12 cellular contexts compared by ENCODE assay signal in the genomic region with DNA sequence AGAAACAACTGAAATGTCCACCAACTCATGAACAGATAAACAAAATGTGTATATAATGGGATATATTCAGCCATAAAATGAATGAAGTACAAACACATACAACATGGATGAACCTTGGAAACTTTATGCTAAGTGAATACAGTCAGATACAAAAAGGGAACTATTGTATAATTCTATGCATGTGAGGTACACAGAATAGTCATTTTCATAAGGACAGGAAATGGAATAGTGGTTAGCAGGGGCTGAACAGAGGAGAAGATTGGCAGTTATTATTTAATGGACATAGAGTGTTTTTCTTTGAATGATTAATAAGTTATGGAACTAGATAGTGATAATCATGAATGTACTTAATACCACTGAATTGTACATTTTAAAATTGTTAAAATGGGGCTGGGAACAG. TPM values are rescaled to one million over a fixed set of nuclear protein-coding genes. Genes with fewer than 3 reads are reported as not detected.
A peak's percentile ranks its signal among the peaks of the same experiment; 100 is the strongest.
DNase-seq lines count a peak whose midpoint lies in the region; ATAC-seq and TF ChIP-seq lines count a peak whose summit lies in the region.
"Had no signal": no experiment of that assay in that cellular context is flagged by ENCODE, and none has a peak within 500 bp of the region (broad histone marks: within the 10 kb centered on the region; RNA-seq: fewer than 3 reads in every experiment).

No MANE protein-coding gene starts in this region.

- DNase-seq in Calu3 (no peak), endodermal cell (no peak), HEK293T (ENCODE audit: extremely low spot score) (no peak), esophagus squamous epithelium (lab: John Stamatoyannopoulos, UW) (no peak), RPMI8226 (no peak)
- DNase-seq: central memory CD4-positive, alpha-beta T cell; stimulated activated CD8-positive, alpha-beta memory T cell treated with anti-CD3 and anti-CD28 coated beads, Interleukin-4, amount 100 ng/mL, for 48 hours had no signal

- H3K4me3 Mint-ChIP-seq in Calu3 (ENCODE audit: low read depth, unreplicated experiment), result peak overlapping the region; percentile 14
- H3K4me3 Mint-ChIP-seq in endodermal cell, result no peak overlapping the region
- H3K4me3 Mint-ChIP-seq: activated naive CD8-positive, alpha-beta T cell had no signal

- H3K36me3 ChIP-seq in endodermal cell (ENCODE audit: control insufficient read depth, insufficient read depth, low read length) (no peaks in the 10 kb centered on the region), esophagus squamous epithelium (no peaks in the 10 kb centered on the region)
- H3K36me3 ChIP-seq: prostate gland had no signal

- no peak for TF ChIP-seq CTCF in Calu3 (IDR thresholded peaks at IDR 0.05; ENCODE audit: unreplicated experiment)
- no peak for TF ChIP-seq CTCF in endodermal cell (conservative IDR thresholded peaks at IDR 0.05)
- no peak for TF ChIP-seq CTCF in esophagus squamous epithelium (IDR thresholded peaks at IDR 0.05)

- no TSS peak for BruUV-seq in Calu3 (replicated peaks; lab: Mats Ljungman, UMichigan)

- ATAC-seq in GM21381 (IDR thresholded peaks at IDR 0.05; ENCODE audit: unreplicated experiment), result peak; percentile 49
- ATAC-seq in HG03457 (IDR thresholded peaks at IDR 0.05; ENCODE audit: unreplicated experiment), result peak; percentile 87
- ATAC-seq in HG02763 (IDR thresholded peaks at IDR 0.05; ENCODE audit: unreplicated experiment), result no peak

- intact Hi-C loops in Calu3 (cut with micrococcal nuclease; ENCODE audit: unreplicated experiment) (no loop called here), esophagus squamous epithelium (cut with DNase I) (no loop called here)

- peak overlapping the region; percentile 28 for H3K27ac Mint-ChIP-seq in Calu3 (ENCODE audit: unreplicated experiment)
- peak overlapping the region; percentile 60 for H3K27ac Mint-ChIP-seq in endodermal cell
- H3K27ac Mint-ChIP-seq: activated naive CD8-positive, alpha-beta T cell had no signal

- no peaks in the 10 kb centered on the region for H3K9me3 ChIP-seq in endodermal cell (ENCODE audit: control insufficient read depth, low read length)
- no peaks in the 10 kb centered on the region for H3K9me3 ChIP-seq in esophagus squamous epithelium
- H3K9me3 ChIP-seq: prostate gland had no signal

- H3K9ac ChIP-seq in endodermal cell (ENCODE audit: extremely low read depth, low read length, poor library complexity, severe bottlenecking), result no peak overlapping the region

- H3K27me3 ChIP-seq in endodermal cell (ENCODE audit: control insufficient read depth, insufficient read depth, low read length, poor library complexity, severe bottlenecking) (no peaks in the 10 kb centered on the region), esophagus squamous epithelium (no peaks in the 10 kb centered on the region)

- CTCF ChIA-PET in Calu3 (lab: Charles Lee) (no interaction called here), HEK293T (lab: Yijun Ruan, JAX) (no interaction called here)

- H3K9me3 Mint-ChIP-seq in Calu3 (ENCODE audit: low read depth, unreplicated experiment), result no peaks in the 10 kb centered on the region
- no peaks in the 10 kb centered on the region for H3K9me3 Mint-ChIP-seq in endodermal cell

- peaks cover 3% of the 10 kb centered on the region for H3K4me1 ChIP-seq in endodermal cell (ENCODE audit: control insufficient read depth, insufficient read depth, low read length)
- H3K4me1 ChIP-seq in esophagus squamous epithelium, result peaks cover 0 to 7% (median 0%) of the 10 kb centered on the region in 3 donors
- H3K4me1 ChIP-seq: prostate gland had no signal

- no peaks in the 10 kb centered on the region for H3K27me3 Mint-ChIP-seq in Calu3 (ENCODE audit: unreplicated experiment)
- no peaks in the 10 kb centered on the region for H3K27me3 Mint-ChIP-seq in endodermal cell (ENCODE audit: insufficient read depth)
- H3K27me3 Mint-ChIP-seq: activated naive CD8-positive, alpha-beta T cell had no signal

- TF ChIP-seq POLR2A in esophagus squamous epithelium (IDR thresholded peaks at IDR 0.05), result no peak

- H3K4me1 Mint-ChIP-seq in Calu3 (ENCODE audit: low read depth, unreplicated experiment) (peaks cover 14% of the 10 kb centered on the region), endodermal cell (peaks cover 19% of the 10 kb centered on the region)

- H3K27ac ChIP-seq in endodermal cell (ENCODE audit: low read depth, low read length), result no peak overlapping the region
- H3K27ac ChIP-seq in esophagus squamous epithelium, result no peak overlapping the region
- H3K27ac ChIP-seq: prostate gland had no signal

- POLR2A ChIA-PET in HEK293T (lab: Yijun Ruan, JAX), result no interaction called here

- H3K36me3 Mint-ChIP-seq in Calu3 (ENCODE audit: insufficient read depth, unreplicated experiment) (no peaks in the 10 kb centered on the region), endodermal cell (ENCODE audit: low read depth) (no peaks in the 10 kb centered on the region)
- H3K36me3 Mint-ChIP-seq: activated naive CD8-positive, alpha-beta T cell had no signal

- H3K4me3 ChIP-seq in endodermal cell (ENCODE audit: low read length) (no peak overlapping the region), esophagus squamous epithelium (no peak overlapping the region)
- H3K4me3 ChIP-seq: prostate gland had no signal

TF ChIP-seq in HEK293T, 16 proteins besides CTCF, POLR2A, EP300 and RAD21:
- TF ChIP-seq NFRKB (IDR thresholded peaks at IDR 0.05) (no peak), TARDBP (IDR thresholded peaks at IDR 0.05) (no peak), FOXM1 (IDR thresholded peaks at IDR 0.05; ENCODE audit: borderline replicate concordance) (no peak), SUZ12 (IDR thresholded peaks at IDR 0.05) (no peak), LEF1 (IDR thresholded peaks at IDR 0.05; ENCODE audit: borderline replicate concordance) (no peak), FOXA1 (IDR thresholded peaks at IDR 0.05) (no peak), CTBP1 (IDR thresholded peaks at IDR 0.05; ENCODE audit: borderline replicate concordance) (no peak), L3MBTL2 (conservative IDR thresholded peaks at IDR 0.05) (no peak), ZNF384 (IDR thresholded peaks at IDR 0.05) (no peak), ELF4 (IDR thresholded peaks at IDR 0.05) (no peak), FOXK2 (IDR thresholded peaks at IDR 0.05) (no peak), SP1 (IDR thresholded peaks at IDR 0.05) (no peak), ARNT (IDR thresholded peaks at IDR 0.05) (no peak), BHLHE40 (IDR thresholded peaks at IDR 0.05; ENCODE audit: borderline replicate concordance) (no peak), HDGF (IDR thresholded peaks at IDR 0.05; ENCODE audit: borderline replicate concordance) (no peak)

RNA-seq across cellular contexts. Expression of a gene that starts 20.0 kb away (rescaled TPM):
- 10.3 and 21.5 TPM in 2 replicates for total RNA-seq in Calu3 (2022)
- 10 to 100 TPM in 1 of 2 donors, 1 to 10 TPM in 1; 9.0 to 20.1 TPM for total RNA-seq in endodermal cell
- 4.8 TPM for polyA plus RNA-seq in endodermal cell (2013, experiment 1 of 2)
- polyA plus RNA-seq in endodermal cell (2013, experiment 2 of 2), result 4.1 TPM
- total RNA-seq in esophagus squamous epithelium, result 1 to 10 TPM; 1.8 to 6.3 (median 3.7) TPM

RNA-seq across cellular contexts. Expression of a gene that starts 28.1 kb away (rescaled TPM):
- total RNA-seq in Calu3 (2022) (13.2 and 15.6 TPM in 2 replicates), endodermal cell (10 to 100 TPM; 15.7 to 19.5 TPM), esophagus squamous epithelium (10 to 100 TPM in 1 of 4 donors, 1 to 10 TPM in 3; 5.5 to 13.9 (median 7.7) TPM)
- polyA plus RNA-seq in endodermal cell (2013, experiment 1 of 2), result 23.2 TPM
- polyA plus RNA-seq in endodermal cell (2013, experiment 2 of 2), result 23.4 TPM

RNA-seq across cellular contexts. Expression of a gene that starts 28.5 kb away (rescaled TPM):
- 30.1 and 32.8 TPM in 2 replicates for total RNA-seq in Calu3 (2022)
- total RNA-seq in endodermal cell, result 10 to 100 TPM; 36.4 to 47.0 TPM
- 60.7 TPM for polyA plus RNA-seq in endodermal cell (2013, experiment 1 of 2)
- polyA plus RNA-seq in endodermal cell (2013, experiment 2 of 2), result 55.1 TPM
- 10 to 100 TPM; 15.7 to 33.4 (median 26.1) TPM for total RNA-seq in esophagus squamous epithelium
